9 cellular contexts compared by ENCODE assay signal in the genomic region with DNA sequence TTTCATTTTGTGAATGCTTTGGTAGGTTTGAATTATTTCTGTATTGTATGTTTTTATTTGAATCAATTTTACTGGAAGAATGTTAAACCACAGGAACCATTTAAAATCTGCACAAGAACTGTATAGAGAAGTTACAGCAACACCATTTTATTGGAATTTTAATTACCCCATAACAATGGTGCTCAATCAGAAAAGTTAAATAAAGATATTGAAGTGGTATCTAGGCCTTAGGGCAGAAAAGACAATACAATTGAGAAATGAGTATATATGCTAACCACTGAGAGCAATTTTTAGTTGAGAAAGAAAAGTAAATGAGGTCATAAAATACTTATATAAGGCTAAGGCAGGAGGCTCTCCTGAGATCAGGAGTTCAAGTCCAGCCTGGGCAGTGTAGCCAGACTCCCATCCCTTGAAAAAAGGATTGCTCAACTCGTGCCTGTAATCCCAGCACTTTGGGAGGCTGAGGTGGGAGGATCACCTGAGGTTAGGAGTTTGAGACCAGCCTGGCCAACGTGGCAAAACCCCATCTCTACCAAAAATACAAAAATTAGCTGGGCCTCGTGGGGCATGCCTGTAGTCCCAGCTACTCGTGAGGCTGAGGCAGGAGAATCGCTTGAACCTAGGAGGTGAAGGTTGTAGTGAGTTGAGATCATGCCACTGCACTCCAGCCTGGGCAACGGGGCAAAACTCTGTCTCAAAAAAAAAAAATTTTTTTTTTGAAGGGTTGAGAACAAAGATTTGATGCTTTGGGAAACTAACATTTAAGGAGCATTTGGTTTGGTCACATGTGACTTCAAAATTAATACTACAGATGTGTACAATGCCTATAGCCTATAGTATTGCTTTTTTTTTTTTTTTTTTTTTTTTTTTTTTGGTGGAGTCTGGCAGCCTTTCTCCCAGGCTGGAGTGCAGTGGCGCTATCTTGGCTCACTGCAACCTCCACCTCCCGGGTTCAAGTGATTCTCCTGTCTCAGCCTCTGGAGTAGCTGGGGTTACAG. TPM values are rescaled to one million over a fixed set of nuclear protein-coding genes. Genes with fewer than 3 reads are reported as not detected.
DNase-seq lines count a peak whose midpoint lies in the region; ATAC-seq and TF ChIP-seq lines count a peak whose summit lies in the region.
"Had no signal": no experiment of that assay in that cellular context is flagged by ENCODE, and none has a peak within 500 bp of the region (broad histone marks: within the 10 kb centered on the region; RNA-seq: fewer than 3 reads in every experiment).

No MANE protein-coding gene starts in this region.

- in situ Hi-C loops in brain microvascular endothelial cell (cut with HindIII; ENCODE audit: low pct_ligation_motif_present, low sequenced_read_pairs) = no loop called here

- POLR2A ChIA-PET in RWPE1 (lab: Yijun Ruan, JAX; ENCODE audit: low non-redundant PET) = no interaction called here

- CTCF ChIA-PET in activated CD8-positive, alpha-beta memory T cell treated with anti-CD3 and anti-CD28 coated beads, Interleukin-2, amount 10 ng/mL, durations not matched to agents 7 days and 5 days (lab: Charles Lee) = no interaction called here
- CTCF ChIA-PET in RWPE1 (lab: Yijun Ruan, JAX) = no interaction called here

- ATAC-seq in activated CD8-positive, alpha-beta memory T cell treated with anti-CD3 and anti-CD28 coated beads, Interleukin-2, amount 10 ng/mL, durations not matched to agents 7 days and 5 days = no peak
- no peak for ATAC-seq in stimulated activated effector memory CD8-positive, alpha-beta T cell treated with anti-CD3 and anti-CD28 coated beads, Interleukin-12 subunit alpha, Interleukin-12 subunit beta, amount 100 ng/mL, for 72 hours

- H3K27me3 Mint-ChIP-seq in activated CD8-positive, alpha-beta memory T cell treated with anti-CD3 and anti-CD28 coated beads, Interleukin-2, amount 10 ng/mL, durations not matched to agents 7 days and 5 days = no peaks in the 10 kb centered on the region

- H3K36me3 Mint-ChIP-seq in activated CD8-positive, alpha-beta memory T cell treated with anti-CD3 and anti-CD28 coated beads, Interleukin-2, amount 10 ng/mL, durations not matched to agents 7 days and 5 days = peaks cover 19% of the 10 kb centered on the region
- H3K36me3 Mint-ChIP-seq in stimulated activated effector memory CD8-positive, alpha-beta T cell treated with anti-CD3 and anti-CD28 coated beads, Interleukin-12 subunit alpha, Interleukin-12 subunit beta, amount 100 ng/mL, for 72 hours = peaks cover 55% of the 10 kb centered on the region

- H3K4me1 ChIP-seq in effector memory CD4-positive, alpha-beta T cell (ENCODE audit: control insufficient read depth, insufficient read depth, low read length, poor library complexity, severe bottlenecking) = peaks cover 29% of the 10 kb centered on the region
- H3K4me1 ChIP-seq: prostate gland had no signal

- H3K27me3 ChIP-seq in effector memory CD4-positive, alpha-beta T cell (replicated peaks; ENCODE audit: control insufficient read depth, insufficient read depth, low read length, poor library complexity, severe bottlenecking) = no peaks in the 10 kb centered on the region
- H3K27me3 ChIP-seq in brain microvascular endothelial cell (replicated peaks) = no peaks in the 10 kb centered on the region

- H3K27ac ChIP-seq in RWPE1 (peak overlapping the region; percentile 64), brain microvascular endothelial cell (no peak overlapping the region)
- peak overlapping the region; percentile 44 for H3K27ac ChIP-seq in effector memory CD4-positive, alpha-beta T cell (ENCODE audit: insufficient read depth, low read length, poor library complexity, severe bottlenecking)

- no peak for TF ChIP-seq CTCF in RWPE1 (conservative IDR thresholded peaks at IDR 0.05; ENCODE audit: low read depth)
- no peak for TF ChIP-seq CTCF in brain microvascular endothelial cell (IDR thresholded peaks at IDR 0.05; ENCODE audit: low read depth, low read length, missing control alignments)

- H3K4me3 ChIP-seq in effector memory CD4-positive, alpha-beta T cell (ENCODE audit: insufficient read depth, low read depth, low read length, poor library complexity, severe bottlenecking) = no peak overlapping the region
- no peak overlapping the region for H3K4me3 ChIP-seq in brain microvascular endothelial cell (ENCODE audit: low read depth, low read length)

- H3K27ac Mint-ChIP-seq in activated CD8-positive, alpha-beta memory T cell treated with anti-CD3 and anti-CD28 coated beads, Interleukin-2, amount 10 ng/mL, durations not matched to agents 7 days and 5 days = peak overlapping the region; percentile 71
- H3K27ac Mint-ChIP-seq in stimulated activated effector memory CD8-positive, alpha-beta T cell treated with anti-CD3 and anti-CD28 coated beads, Interleukin-12 subunit alpha, Interleukin-12 subunit beta, amount 100 ng/mL, for 72 hours = peak overlapping the region; percentile 98

- H3K4me3 Mint-ChIP-seq in activated CD8-positive, alpha-beta memory T cell treated with anti-CD3 and anti-CD28 coated beads, Interleukin-2, amount 10 ng/mL, durations not matched to agents 7 days and 5 days = peak overlapping the region; percentile 83
- peak overlapping the region; percentile 91 for H3K4me3 Mint-ChIP-seq in stimulated activated effector memory CD8-positive, alpha-beta T cell treated with anti-CD3 and anti-CD28 coated beads, Interleukin-12 subunit alpha, Interleukin-12 subunit beta, amount 100 ng/mL, for 72 hours

- H3K9me3 Mint-ChIP-seq in activated CD8-positive, alpha-beta memory T cell treated with anti-CD3 and anti-CD28 coated beads, Interleukin-2, amount 10 ng/mL, durations not matched to agents 7 days and 5 days (ENCODE audit: low read depth) = no peaks in the 10 kb centered on the region
- H3K9me3 Mint-ChIP-seq in stimulated activated effector memory CD8-positive, alpha-beta T cell treated with anti-CD3 and anti-CD28 coated beads, Interleukin-12 subunit alpha, Interleukin-12 subunit beta, amount 100 ng/mL, for 72 hours = no peaks in the 10 kb centered on the region

- H3K4me1 Mint-ChIP-seq in activated CD8-positive, alpha-beta memory T cell treated with anti-CD3 and anti-CD28 coated beads, Interleukin-2, amount 10 ng/mL, durations not matched to agents 7 days and 5 days = peaks cover 43% of the 10 kb centered on the region
- peaks cover 45% of the 10 kb centered on the region for H3K4me1 Mint-ChIP-seq in stimulated activated effector memory CD8-positive, alpha-beta T cell treated with anti-CD3 and anti-CD28 coated beads, Interleukin-12 subunit alpha, Interleukin-12 subunit beta, amount 100 ng/mL, for 72 hours

- H3K9me3 ChIP-seq in effector memory CD4-positive, alpha-beta T cell (ENCODE audit: control insufficient read depth, low read length) = no peaks in the 10 kb centered on the region
- H3K9me3 ChIP-seq: prostate gland had no signal

- peak; percentile 41 for DNase-seq in activated CD8-positive, alpha-beta memory T cell treated with anti-CD3 and anti-CD28 coated beads, Interleukin-2, amount 10 ng/mL, durations not matched to agents 7 days and 5 days
- DNase-seq in activated CD8-positive, alpha-beta memory T cell treated with anti-CD3 and anti-CD28 coated beads for 24 hours = no peak
- no peak for DNase-seq in RWPE1 (ENCODE audit: low spot score)
- DNase-seq in effector memory CD4-positive, alpha-beta T cell = no peak
- DNase-seq in stimulated activated effector memory CD8-positive, alpha-beta T cell treated with anti-CD3 and anti-CD28 coated beads, Interleukin-12 subunit alpha, Interleukin-12 subunit beta, amount 100 ng/mL, for 72 hours (ENCODE audit: low spot score in 2 of 2) = peak in 1 of 2 donors; percentile 62
- no peak for DNase-seq in NCI-H446 (lab: John Stamatoyannopoulos, UW)
- DNase-seq in globus pallidus (ENCODE audit: low spot score) = no peak
- no peak for DNase-seq in brain microvascular endothelial cell

- no peaks in the 10 kb centered on the region for H3K36me3 ChIP-seq in effector memory CD4-positive, alpha-beta T cell (ENCODE audit: control insufficient read depth, insufficient read depth, low read length)
- H3K36me3 ChIP-seq in brain microvascular endothelial cell (replicated peaks) = no peaks in the 10 kb centered on the region
- H3K36me3 ChIP-seq: prostate gland had no signal

RNA-seq across cellular contexts. Expression of a gene that starts 2.6 kb away (rescaled TPM):
- total RNA-seq in activated CD8-positive, alpha-beta memory T cell treated with anti-CD3 and anti-CD28 coated beads, Interleukin-2, amount 10 ng/mL, durations not matched to agents 7 days and 5 days = 10 to 100 TPM; 49.1 to 66.6 TPM
